9 cellular contexts compared by ENCODE assay signal in the genomic region with DNA sequence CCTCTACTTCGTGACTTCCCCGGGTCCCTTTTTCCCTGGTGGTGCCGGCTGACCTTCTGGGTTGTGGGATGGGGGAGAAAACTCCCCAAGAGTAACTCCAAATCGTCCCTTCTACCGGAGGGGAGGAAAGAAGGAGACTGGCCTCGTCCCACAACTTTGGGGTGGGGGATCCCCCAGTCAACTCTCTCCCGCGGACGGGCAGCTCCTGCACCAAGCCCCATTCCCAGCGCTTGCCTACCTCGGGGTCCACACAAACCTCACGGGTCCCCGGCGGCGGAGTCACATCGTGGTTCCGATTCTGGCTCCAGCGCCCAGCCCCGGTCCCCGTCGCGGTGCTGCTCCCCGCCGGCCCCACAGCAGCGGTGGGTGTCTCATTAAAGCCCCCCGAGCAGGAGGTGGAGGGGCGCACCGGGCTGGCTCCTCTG. TPM values are rescaled to one million over a fixed set of nuclear protein-coding genes. Genes with fewer than 3 reads are reported as not detected.
DNase-seq lines count a peak whose midpoint lies in the region; ATAC-seq and TF ChIP-seq lines count a peak whose summit lies in the region.
"Had no signal": no experiment of that assay in that cellular context is flagged by ENCODE, and none has a peak within 500 bp of the region (broad histone marks: within the 10 kb centered on the region; RNA-seq: fewer than 3 reads in every experiment).

No MANE protein-coding gene starts in this region.

- peak overlapping the region; percentile 39 for H3K27ac Mint-ChIP-seq in mesothelial cell of epicardium

- WGBS in mammary epithelial cell (ENCODE audit: low coverage, missing lambda C conversion rate), result 0% methylated on average over 9 of the region's 28 CpGs
- WGBS in urinary bladder, result under 1% methylated on average over 28 of the region's 28 CpGs

- H3K4me3 ChIP-seq in mammary epithelial cell (replicated peaks in 1 of 3; ENCODE audit: insufficient read depth in 1 of 3, low read depth in 2 of 3, low read length in 3 of 3), result peak overlapping the region; percentile 49 to 66 (median 58)
- peak overlapping the region; percentile 60 for H3K4me3 ChIP-seq in urinary bladder (ENCODE audit: low read depth, low read length)

- H3K4me1 ChIP-seq in mammary epithelial cell (ENCODE audit: insufficient read depth, low read length), result peaks cover 23% of the 10 kb centered on the region
- H3K4me1 ChIP-seq in urinary bladder (ENCODE audit: insufficient read depth), result no peaks in the 10 kb centered on the region

- CTCF ChIA-PET in mammary epithelial cell (lab: Charles Lee; ENCODE audit: low non-redundant PET), result interaction anchor here (0.6 to 1.0 kb wide), 3 partner anchors 17 to 681 kb away, joined by 3 to 36 read pairs (median 4); no protein-coding TSS in a partner anchor

- intact Hi-C loops in mammary epithelial cell (cut with micrococcal nuclease), result loop anchor here (1.0 to 5.0 kb wide), 6 partner anchors 58 to 1634 kb away; partner anchors contain the start of genes KIF18A and METTL15

- H3K27me3 Mint-ChIP-seq in activated T-cell treated with anti-CD3 and anti-CD28 coated beads, Interleukin-2, amount 50 U/mL, for 4 hours (ENCODE audit: low read depth), result peaks cover 65% of the 10 kb centered on the region
- peaks cover 13% of the 10 kb centered on the region for H3K27me3 Mint-ChIP-seq in mesothelial cell of epicardium (ENCODE audit: low read depth)

- BruUV-seq in mammary epithelial cell (replicated peaks; lab: Mats Ljungman, UMichigan), result no TSS peak

- H3K36me3 ChIP-seq in mammary epithelial cell (ENCODE audit: insufficient read depth, low read length) (no peaks in the 10 kb centered on the region), urinary bladder (ENCODE audit: insufficient read depth) (no peaks in the 10 kb centered on the region)
- H3K36me3 ChIP-seq: neutrophil had no signal

- peak overlapping the region; percentile 99 for H3K4me2 ChIP-seq in mammary epithelial cell (ENCODE audit: insufficient read depth, low read depth, low read length)

- H3K9me3 Mint-ChIP-seq in activated T-cell treated with anti-CD3 and anti-CD28 coated beads, Interleukin-2, amount 50 U/mL, for 4 hours, result no peaks in the 10 kb centered on the region
- H3K9me3 Mint-ChIP-seq in mesothelial cell of epicardium, result no peaks in the 10 kb centered on the region

- H3K36me3 Mint-ChIP-seq in activated T-cell treated with anti-CD3 and anti-CD28 coated beads, Interleukin-2, amount 50 U/mL, for 4 hours (ENCODE audit: insufficient read depth), result no peaks in the 10 kb centered on the region
- no peaks in the 10 kb centered on the region for H3K36me3 Mint-ChIP-seq in mesothelial cell of epicardium

- no peak for ATAC-seq in activated T-cell treated with anti-CD3 and anti-CD28 coated beads, Interleukin-2, amount 50 U/mL, for 4 hours
- no peak for ATAC-seq in GM19351 (IDR thresholded peaks at IDR 0.05; ENCODE audit: unreplicated experiment)

- peaks cover 24% of the 10 kb centered on the region for H3K4me1 Mint-ChIP-seq in activated T-cell treated with anti-CD3 and anti-CD28 coated beads, Interleukin-2, amount 50 U/mL, for 4 hours (ENCODE audit: low read depth)
- H3K4me1 Mint-ChIP-seq in mesothelial cell of epicardium, result peaks cover 59% of the 10 kb centered on the region

- H3K9me3 ChIP-seq in mammary epithelial cell (replicated peaks; ENCODE audit: insufficient read depth, low read length), result no peaks in the 10 kb centered on the region
- H3K9me3 ChIP-seq: neutrophil had no signal

- no peak for DNase-seq in activated T-cell treated with anti-CD3 and anti-CD28 coated beads, Interleukin-2, amount 50 U/mL, for 4 hours
- DNase-seq in activated T-cell treated with anti-CD3 and anti-CD28 coated beads, Interleukin-2, amount 50 U/mL, for 1 hour, result no peak
- no peak for DNase-seq in mammary epithelial cell
- DNase-seq in mesothelial cell of epicardium (ENCODE audit: low spot score in 2 of 2, unreplicated experiment in 2 of 2), result no peak
- DNase-seq in hippocampal formation (lab: John Stamatoyannopoulos, UW), result no peak
- DNase-seq in SKM-1 treated with dmso at 0.1 percent for 144 hours (lab: John Stamatoyannopoulos, UW; ENCODE audit: unreplicated experiment), result no peak

- H4K20me1 ChIP-seq in mammary epithelial cell (ENCODE audit: insufficient read depth, low read length), result no peaks in the 10 kb centered on the region

- in situ Hi-C loops in mammary epithelial cell (cut with MboI; ENCODE audit: low sequenced_read_pairs in 2 of 2), result loop anchor here (10.0 to 25.0 kb wide), 2 partner anchors 837 to 1635 kb away; no protein-coding TSS in a partner anchor

- H3K9ac ChIP-seq in mammary epithelial cell (ENCODE audit: insufficient read depth, low read length), result no peak overlapping the region

- TF ChIP-seq CTCF in mammary epithelial cell (conservative IDR thresholded peaks at IDR 0.05 in 1 of 2, IDR thresholded peaks at IDR 0.05 in 1 of 2; ENCODE audit: extremely low read depth in 1 of 2, insufficient read depth in 1 of 2, low read depth in 1 of 2, low read length in 2 of 2) (no peak), mesothelial cell of epicardium (IDR thresholded peaks at IDR 0.05; ENCODE audit: unreplicated experiment) (no peak)

- H3K27ac ChIP-seq in mammary epithelial cell (ENCODE audit: insufficient read depth, low read depth, low read length) (no peak overlapping the region), urinary bladder (ENCODE audit: low read depth) (no peak overlapping the region)
- H3K27ac ChIP-seq: neutrophil had no signal

- dilution Hi-C loops in mammary epithelial cell (cut with HindIII; ENCODE audit: low sequenced_read_pairs), result no loop called here

- H3K27me3 ChIP-seq in mammary epithelial cell (ENCODE audit: insufficient read depth, low read length), result peaks cover 7% of the 10 kb centered on the region

- H2AFZ ChIP-seq in mammary epithelial cell (ENCODE audit: low read depth, low read length), result peak overlapping the region; percentile 90

- peak overlapping the region; percentile 13 for H3K4me3 Mint-ChIP-seq in activated T-cell treated with anti-CD3 and anti-CD28 coated beads, Interleukin-2, amount 50 U/mL, for 4 hours
- H3K4me3 Mint-ChIP-seq in mesothelial cell of epicardium, result peak overlapping the region; percentile 84

- no peaks in the 10 kb centered on the region for H3K79me2 ChIP-seq in mammary epithelial cell (ENCODE audit: insufficient read depth, low read length)

RNA-seq across cellular contexts. Expression of gene BDNF, which starts 0.3 kb away (rescaled TPM):
- under 1 TPM in 1 of 3 donors, not detected in 2; 0.05 TPM for total RNA-seq in activated T-cell treated with anti-CD3 and anti-CD28 coated beads, Interleukin-2, amount 50 U/mL, for 4 hours
- total RNA-seq in mammary epithelial cell (1 to 10 TPM; 1.4 to 2.5 TPM), mesothelial cell of epicardium (7.1 to 8.5 TPM (median 7.9 TPM) in 3 replicates), urinary bladder (3.3 TPM)
- polyA plus RNA-seq in mammary epithelial cell (0.74 TPM), urinary bladder (2.4 TPM)
- polyA minus RNA-seq in mammary epithelial cell, result 1.3 TPM
